ENCODE assay signal across 12 cellular contexts in genomic region chr6:27293436-27294152, GRCh38. TPM values are rescaled to one million over a fixed set of nuclear protein-coding genes. Genes with fewer than 3 reads are reported as not detected.
A peak's percentile ranks its signal among the peaks of the same experiment; 100 is the strongest.
DNase-seq lines count a peak whose midpoint lies in the region; ATAC-seq, FAIRE-seq and TF ChIP-seq lines count a peak whose summit lies in the region.
"Had no signal": no experiment of that assay in that cellular context is flagged by ENCODE, and none has a peak within 500 bp of the region (broad histone marks: within the 10 kb centered on the region; RNA-seq: fewer than 3 reads in every experiment).

No MANE protein-coding gene starts in this region.

- H3K9me3 ChIP-seq in H9 (ENCODE audit: control insufficient read depth, low read depth, low read length) (no peaks in the 10 kb centered on the region), small intestine (ENCODE audit: control insufficient read depth, low read depth) (no peaks in the 10 kb centered on the region)

- H3K4me3 ChIP-seq in fibroblast of villous mesenchyme (ENCODE audit: low read depth, low read length), result no peak overlapping the region
- no peak overlapping the region for H3K4me3 ChIP-seq in small intestine (ENCODE audit: low read depth in 1 of 2, low read length in 2 of 2)
- H3K4me3 ChIP-seq in coronary artery, result no peak overlapping the region

- H3K79me2 ChIP-seq in H9 (ENCODE audit: insufficient read depth, low read length), result no peaks in the 10 kb centered on the region

- H3K9me3 Mint-ChIP-seq in H9, result no peaks in the 10 kb centered on the region; a peak in 2 of 5 replicates

- no peak overlapping the region for H3K56ac ChIP-seq in H9 (ENCODE audit: insufficient read length, low read depth, low read length)

- no CpG with 5 or more reads among the region's 28 CpGs for WGBS in H9 (ENCODE audit: extremely low coverage, insufficient read length, low lambda C conversion rate)
- WGBS in small intestine, 3 donors, result 20 to 34% (median 31%) methylated on average over 28 of the region's 28 CpGs

- H4K8ac ChIP-seq in H9 (replicated peaks; ENCODE audit: insufficient read length, low read depth, low read length), result no peak overlapping the region

- H3K23ac ChIP-seq in H9 (ENCODE audit: insufficient read length, low read depth, low read length), result no peak overlapping the region

- H3K36me3 Mint-ChIP-seq in H9 (ENCODE audit: insufficient read depth in 1 of 3, low read depth in 3 of 3), result no peaks in the 10 kb centered on the region; a peak in 1 of 7 replicates

- H2BK5ac ChIP-seq in H9 (ENCODE audit: insufficient read length, low read length), result no peak overlapping the region

- H4K91ac ChIP-seq in H9 (ENCODE audit: insufficient read length, low read depth, low read length), result no peak overlapping the region

- no peak overlapping the region for H3T11ph ChIP-seq in H9 (ENCODE audit: low read length)

- H3K14ac ChIP-seq in H9 (ENCODE audit: insufficient read depth, low read length), result no peak overlapping the region

- no peak overlapping the region for H2BK15ac ChIP-seq in H9 (ENCODE audit: low read depth, low read length)

- in situ Hi-C loops in ACHN (cut with HindIII; ENCODE audit: low pct_ligation_motif_present, low pct_unique_long_range_greater_than_20kb, low sequenced_read_pairs), result no loop called here

- TF ChIP-seq POLR2A in GM12891 (IDR thresholded peaks at IDR 0.05; ENCODE audit: low read depth, low read length), result no peak

- H3K9ac ChIP-seq in H9 (ENCODE audit: extremely low read depth, insufficient read length, low read length), result no peak overlapping the region

- H2AK5ac ChIP-seq in H9 (ENCODE audit: insufficient read length, low read length), result no peak overlapping the region

- H3K79me1 ChIP-seq in H9 (ENCODE audit: insufficient read depth, low read depth, low read length, poor library complexity, severe bottlenecking), result no peaks in the 10 kb centered on the region

- H3K4me1 Mint-ChIP-seq in H9, result peaks cover 41 to 57% of the 10 kb centered on the region in 2 experiments

- H3K23me2 ChIP-seq in H9 (ENCODE audit: insufficient read length, low read depth, low read length, poor library complexity, severe bottlenecking), result peaks cover 29% of the 10 kb centered on the region

- no peak overlapping the region for H2BK12ac ChIP-seq in H9 (ENCODE audit: insufficient read length, low read depth, low read length)

- H3K18ac ChIP-seq in H9 (ENCODE audit: insufficient read length, low read depth, low read length), result no peak overlapping the region

- H4K5ac ChIP-seq in H9 (ENCODE audit: insufficient read length, low read depth, low read length), result no peak overlapping the region

- no peaks in the 10 kb centered on the region for H3K36me3 ChIP-seq in small intestine (ENCODE audit: control insufficient read depth in 2 of 2, insufficient read depth in 2 of 2, low read length in 2 of 2)

- H3K27me3 Mint-ChIP-seq in H9 (ENCODE audit: low read depth), result peaks cover 51% of the 10 kb centered on the region

- FAIRE-seq in small intestine (lab: Jason Lieb, UNC) (no peak), GM12891 (lab: Jason Lieb, UNC) (no peak)

- no peak overlapping the region for H3K27ac Mint-ChIP-seq in H9
- H3K27ac Mint-ChIP-seq: activated naive CD8-positive, alpha-beta T cell had no signal

- TF ChIP-seq CTCF in H9 (conservative IDR thresholded peaks at IDR 0.05) (no peak), fibroblast of villous mesenchyme (IDR thresholded peaks at IDR 0.05; ENCODE audit: insufficient read depth, low read depth, low read length) (no peak), coronary artery (IDR thresholded peaks at IDR 0.05) (no peak)

- H3K27ac ChIP-seq in H9 (ENCODE audit: insufficient read length, low read depth, low read length), result no peak overlapping the region
- H3K27ac ChIP-seq in small intestine (ENCODE audit: low read depth in 1 of 2, low read length in 1 of 2), result no peak overlapping the region
- no peak overlapping the region for H3K27ac ChIP-seq in coronary artery

- H2AFZ ChIP-seq in H9 (ENCODE audit: low read length), result no peak overlapping the region

- peak overlapping the region; percentile 55 to 78 for H3K4me3 Mint-ChIP-seq in H9
- H3K4me3 Mint-ChIP-seq: activated naive CD8-positive, alpha-beta T cell had no signal

- DNase-seq in ACHN (peak; percentile 8), H9 (peak; percentile 60), RPMI7951 (ENCODE audit: low read depth) (peak; percentile 61), fibroblast of villous mesenchyme (ENCODE audit: low read depth) (peak; percentile 45), small intestine (no peak), GM12891 (ENCODE audit: insufficient read length, low spot score) (no peak), coronary artery (ENCODE audit: low spot score) (no peak)
- DNase-seq: DMS79; stimulated activated CD4-positive, alpha-beta T cell treated with anti-CD3 and anti-CD28 coated beads, Interleukin-2, amount 100 ng/mL, for 24 hours had no signal

- no peak overlapping the region for H2BK20ac ChIP-seq in H9 (ENCODE audit: low read depth, low read length, poor library complexity, severe bottlenecking)

- no peaks in the 10 kb centered on the region for H4K20me1 ChIP-seq in H9 (ENCODE audit: control insufficient read depth, insufficient read depth, insufficient read length)

- H2BK120ac ChIP-seq in H9 (ENCODE audit: low read depth, low read length, poor library complexity, severe bottlenecking), result no peak overlapping the region

- H3K27me3 ChIP-seq in H9 (ENCODE audit: insufficient read depth, low read length) (no peaks in the 10 kb centered on the region; the same call in 1 of the 2 replicates), small intestine (ENCODE audit: control insufficient read depth in 2 of 2, insufficient read depth in 2 of 2, low read length in 2 of 2) (peaks cover 2 to 43% of the 10 kb centered on the region in 2 donors)

- peak overlapping the region; percentile 75 for H3K4me2 ChIP-seq in H9 (ENCODE audit: insufficient read depth, insufficient read length, low read length)

- no peak overlapping the region for H3K4ac ChIP-seq in H9 (ENCODE audit: low read depth, low read length)

- H3K4me1 ChIP-seq in H9 (ENCODE audit: insufficient read depth, low read length), result no peaks in the 10 kb centered on the region; the same call in 1 of the 2 replicates
- H3K4me1 ChIP-seq in small intestine (ENCODE audit: control insufficient read depth in 2 of 2, insufficient read depth in 1 of 2, low read depth in 1 of 2, low read length in 1 of 2), result no peaks in the 10 kb centered on the region

- ATAC-seq in GM21717 (IDR thresholded peaks at IDR 0.05; ENCODE audit: unreplicated experiment), result no peak

TF ChIP-seq in GM12891, 5 proteins besides CTCF, POLR2A, EP300 and RAD21:
- TF ChIP-seq POU2F2 (IDR thresholded peaks at IDR 0.05; ENCODE audit: low read depth, low read length), result no peak
- no peak for TF ChIP-seq PAX5 (IDR thresholded peaks at IDR 0.05; ENCODE audit: insufficient read depth, low read length, severe bottlenecking)
- TF ChIP-seq SPI1 (IDR thresholded peaks at IDR 0.05; ENCODE audit: low read depth, low read length), result no peak
- no peak for TF ChIP-seq TAF1 (IDR thresholded peaks at IDR 0.05; ENCODE audit: low read depth, low read length)
- TF ChIP-seq POLR2AphosphoS5 (IDR thresholded peaks at IDR 0.05; ENCODE audit: low read depth, low read length), result no peak

RNA-seq across cellular contexts. Expression of gene POM121L2, which starts 18.5 kb away (rescaled TPM):
- total RNA-seq in H9 (2021), result not detected in 2 replicates
- total RNA-seq in RPMI7951 (2014; rRNA removed; shearing (Covaris generic)), result 0.12 TPM in 1 of 2 replicates, not detected in the other
- total RNA-seq in fibroblast of villous mesenchyme, result not detected in 2 replicates
- not detected for polyA plus RNA-seq in small intestine
- not detected for polyA plus RNA-seq in GM12891 (2012; ENCODE audit: low read depth, missing spikeins)
- total RNA-seq: T-helper 1 cell treated with Interleukin-12 subunit alpha and Interleukin-12 subunit beta and Interleukin-4 antibody, amounts not matched to agents 30 ng/mL and 1 ng/mL, for 36 hours had no signal

RNA-seq across cellular contexts. Expression of gene PRSS16, which starts 46.1 kb away (rescaled TPM):
- total RNA-seq in H9 (2021), result 14.8 and 17.7 TPM in 2 replicates
- 0.36 TPM in 1 of 2 replicates, not detected in the other for total RNA-seq in RPMI7951 (2014; rRNA removed; shearing (Covaris generic))
- under 0.01 TPM in 1 of 2 replicates, not detected in the other for total RNA-seq in fibroblast of villous mesenchyme
- polyA plus RNA-seq in small intestine, result 10 to 100 TPM; 17.1 to 31.6 (median 24.8) TPM
- 0.81 TPM for polyA plus RNA-seq in GM12891 (2012; ENCODE audit: low read depth, missing spikeins)

Comparison
In these comparisons a context has a peak if more than half of its experiments do, and no peak if none do; other contexts are left out.
1. DNase-seq: peak in ACHN (single experiment), H9 (single experiment), RPMI7951 (single experiment) and fibroblast of villous mesenchyme (single experiment); none in small intestine (single experiment), GM12891 (single experiment) and coronary artery (single experiment).
2. RNA of gene PRSS16, which starts 46.1 kb away (total RNA-seq): 14.8 to 17.7 TPM in H9; 0.36 TPM in RPMI7951 and under 0.01 TPM in fibroblast of villous mesenchyme; every median in the first group is over 10 times any median in the second.